In the genomic region with DNA sequence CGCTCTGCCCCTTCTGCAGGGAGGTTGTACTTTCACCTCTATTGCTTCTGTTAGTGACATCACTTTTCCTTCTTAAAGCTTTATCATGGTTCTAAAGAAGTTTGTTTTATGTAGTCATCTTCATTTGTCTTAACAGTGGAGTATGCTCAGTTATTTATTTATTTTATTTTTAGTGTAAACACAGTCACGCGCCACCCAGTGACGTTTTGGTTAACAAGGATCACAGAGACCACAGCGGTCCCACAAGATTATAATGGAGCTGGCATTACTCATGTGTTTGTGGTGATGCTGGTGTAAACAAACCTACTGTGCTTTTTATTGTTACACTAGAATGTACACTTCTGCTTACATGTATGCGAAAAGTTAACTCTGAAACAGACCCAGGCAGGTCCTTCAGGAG, we compare ENCODE assay signal across 26 cellular contexts.
"Had no signal": no experiment of that assay in that cellular context is flagged by ENCODE, and none has a peak within 500 bp of the region (broad histone marks: within the 10 kb centered on the region; RNA-seq: fewer than 3 reads in every experiment).

No MANE protein-coding gene starts in this region.

- H2AFZ ChIP-seq: neural progenitor cell had no signal

- DNase-seq: dermis blood vessel endothelial cell; effector memory CD4-positive, alpha-beta T cell; foreskin melanocyte; glutamatergic neuron; heart right ventricle; hippocampal formation; left cardiac atrium; left lung; mesendoderm; midbrain; naive thymus-derived CD4-positive, alpha-beta T cell; nucleus accumbens; sigmoid colon; spleen; stimulated activated naive B cell treated with anti-CD40 and anti-IgM and Interleukin-4, amounts not matched to agents 10 μg/mL and 1 μg/mL and 100 μg/mL, for 72 hours; uterus had no signal

- H3K9me3 ChIP-seq: prostate gland, thoracic aorta, uterus had no signal

- H3K27me3 ChIP-seq: esophagus muscularis mucosa, heart right ventricle, left lung, neural progenitor cell, right atrium auricular region, sigmoid colon, spleen, tibial nerve, upper lobe of left lung, uterus had no signal

- H3K4me1 ChIP-seq: esophagus muscularis mucosa, heart right ventricle, left lung, neural progenitor cell, prostate gland, right atrium auricular region, sigmoid colon, spleen, tibial nerve, upper lobe of left lung, uterus had no signal

- H3K27ac ChIP-seq: coronary artery, esophagus muscularis mucosa, heart right ventricle, left lung, neural progenitor cell, prostate gland, right atrium auricular region, sigmoid colon, spleen, thoracic aorta, tibial nerve, upper lobe of left lung, uterus had no signal

- H3K4me3 ChIP-seq: coronary artery, esophagus muscularis mucosa, heart right ventricle, left lung, neural progenitor cell, prostate gland, right atrium auricular region, sigmoid colon, spleen, thoracic aorta, tibial nerve, upper lobe of left lung, uterus had no signal

- H3K9ac ChIP-seq: neural progenitor cell had no signal

- H3K4me2 ChIP-seq: neural progenitor cell had no signal

- H3K36me3 ChIP-seq: esophagus muscularis mucosa, heart right ventricle, left lung, neural progenitor cell, prostate gland, right atrium auricular region, sigmoid colon, spleen, thoracic aorta, tibial nerve, upper lobe of left lung, uterus had no signal

- FAIRE-seq: endothelial cell of umbilical vein, islet of Langerhans had no signal
